ENCODE assay signal across 8 cellular contexts in genomic region chr11:14905104-14906033, GRCh38. TPM values are rescaled to one million over a fixed set of nuclear protein-coding genes. Genes with fewer than 3 reads are reported as not detected.
DNase-seq lines count a peak whose midpoint lies in the region; ATAC-seq and TF ChIP-seq lines count a peak whose summit lies in the region.

No MANE protein-coding gene starts in this region.

- ATAC-seq in GM19023 (IDR thresholded peaks at IDR 0.05; ENCODE audit: unreplicated experiment) (peak; percentile 55), HG03139 (IDR thresholded peaks at IDR 0.05; ENCODE audit: unreplicated experiment) (peak; percentile 59), lower lobe of right lung (peak; percentile 76 to 83)

- peak overlapping the region; percentile 57 for H3K27ac ChIP-seq in lower lobe of right lung

- H3K9me3 ChIP-seq in lower lobe of right lung, result no peaks in the 10 kb centered on the region

- H3K4me1 ChIP-seq in lower lobe of right lung, result peaks cover 11% of the 10 kb centered on the region

- intact Hi-C loops in lower lobe of right lung (cut with DNase I), result loop anchor here (10.0 kb wide), 2 partner anchors 111 to 371 kb away; no protein-coding TSS in a partner anchor

- peak overlapping the region; percentile 31 for H3K4me3 ChIP-seq in WI38 (ENCODE audit: low read depth, low read length)
- H3K4me3 ChIP-seq in lower lobe of right lung, result peak overlapping the region; percentile 66

- no peak for TF ChIP-seq CTCF in WI38 (IDR thresholded peaks at IDR 0.05; ENCODE audit: low read depth, low read length)
- peak; percentile 56 for TF ChIP-seq CTCF in lower lobe of right lung (IDR thresholded peaks at IDR 0.05)

- no peaks in the 10 kb centered on the region for H3K27me3 ChIP-seq in lower lobe of right lung (ENCODE audit: low read depth)

- H3K36me3 ChIP-seq in lower lobe of right lung, result no peaks in the 10 kb centered on the region

- DNase-seq in cerebellar cortex (ENCODE audit: low spot score) (peak; percentile 46), lower lobe of right lung (peak; percentile 71), pons (ENCODE audit: low spot score) (no peak), GOT3 (lab: John Stamatoyannopoulos, UW) (no peak)
- DNase-seq in stimulated activated CD8-positive, alpha-beta memory T cell treated with anti-CD3 and anti-CD28 coated beads, Interleukin-15, amount 100 ng/mL, for 48 hours (ENCODE audit: low read depth in 2 of 2), result peak; percentile 56 to 57

RNA-seq across cellular contexts. Expression of gene CYP2R1, which starts 13.3 kb away (rescaled TPM):
- 12.3 TPM for total RNA-seq in lower lobe of right lung

Comparison
In these comparisons a context has a peak if more than half of its experiments do, and no peak if none do; other contexts are left out.
1. DNase-seq: peak in cerebellar cortex (single experiment), lower lobe of right lung (single experiment) and stimulated activated CD8-positive, alpha-beta memory T cell treated with anti-CD3 and anti-CD28 coated beads, Interleukin-15, amount 100 ng/mL, for 48 hours (2 of 2); none in pons (single experiment) and GOT3 (single experiment).
2. Peak in every context shown above with its lines, with median percentiles within 50 percentile points of each other: ATAC-seq.